In genomic region chr22:28943501-28943879, GRCh38 we compare ENCODE assay signal across 16 cellular contexts.
DNase-seq lines count a peak whose midpoint lies in the region; ATAC-seq, FAIRE-seq and TF ChIP-seq lines count a peak whose summit lies in the region.
"Had no signal": no experiment of that assay in that cellular context is flagged by ENCODE, and none has a peak within 500 bp of the region (broad histone marks: within the 10 kb centered on the region; RNA-seq: fewer than 3 reads in every experiment).

No MANE protein-coding gene starts in this region.

- TF ChIP-seq CTCF in WERI-Rb-1 (IDR thresholded peaks at IDR 0.05; ENCODE audit: low read depth, low read length): no peak
- no peak for TF ChIP-seq CTCF in gastroesophageal sphincter (IDR thresholded peaks at IDR 0.05)

- peaks cover 0 to 66% (median 23%) of the 10 kb centered on the region in 11 experiments; a peak in 14 of 22 replicates for H4K20me1 ChIP-seq in BLaER1 treated with 17β-estradiol and CSF1 and Interleukin-3, amounts not matched to agents 10 nM and 100 nM

- H3K4me2 ChIP-seq in BLaER1 treated with 17β-estradiol and CSF1 and Interleukin-3, amounts not matched to agents 10 nM and 100 nM: peak overlapping the region; percentile 12 to 72 (median 52); a peak in 19 of 22 replicates

- H3K27ac ChIP-seq in BLaER1 treated with 17β-estradiol and CSF1 and Interleukin-3, amounts not matched to agents 10 nM and 100 nM: peak overlapping the region in 2 of 11 experiments; percentile 26 to 34; a peak in 1 of 22 replicates
- H3K27ac ChIP-seq in WERI-Rb-1: peak overlapping the region; percentile 68
- peak overlapping the region; percentile 57 for H3K27ac ChIP-seq in mesodermal cell (ENCODE audit: low read depth, low read length, severe bottlenecking)
- no peak overlapping the region for H3K27ac ChIP-seq in gastroesophageal sphincter
- H3K27ac ChIP-seq: ascending aorta, prostate gland, suprapubic skin had no signal

- no CpG with 5 or more reads among the region's 2 CpGs for WGBS in mesodermal cell (ENCODE audit: insufficient coverage in 2 of 2), 2 experiments
- WGBS in gastroesophageal sphincter (ENCODE audit: low coverage in 1 of 2), 2 donors: 75 to 89% methylated on average over 2 of the region's 2 CpGs

- no peaks in the 10 kb centered on the region for H3K27me3 ChIP-seq in BLaER1 treated with 17β-estradiol and CSF1 and Interleukin-3, amounts not matched to agents 10 nM and 100 nM
- H3K27me3 ChIP-seq in WERI-Rb-1 (ENCODE audit: insufficient read depth, low read depth, severe bottlenecking) (no peaks in the 10 kb centered on the region), gastroesophageal sphincter (no peaks in the 10 kb centered on the region)
- H3K27me3 ChIP-seq: ascending aorta, suprapubic skin had no signal

- H3K4me3 ChIP-seq in BLaER1 treated with 17β-estradiol and CSF1 and Interleukin-3, amounts not matched to agents 10 nM and 100 nM: no peak overlapping the region
- H3K4me3 ChIP-seq in WERI-Rb-1 (ENCODE audit: low read depth, low read length) (peak overlapping the region; percentile 29), mesodermal cell (ENCODE audit: extremely low read depth, insufficient read depth, low read length, poor library complexity, severe bottlenecking) (no peak overlapping the region), gastroesophageal sphincter (no peak overlapping the region)
- H3K4me3 ChIP-seq: ascending aorta, mucosa of descending colon, prostate gland, suprapubic skin had no signal

- peaks cover 8 to 15% (median 12%) of the 10 kb centered on the region in 10 experiments; a peak in 18 of 20 replicates for H3K4me1 ChIP-seq in BLaER1 treated with 17β-estradiol and CSF1 and Interleukin-3, amounts not matched to agents 10 nM and 100 nM
- H3K4me1 ChIP-seq in mesodermal cell (ENCODE audit: control insufficient read depth, insufficient read depth, low read length, poor library complexity, severe bottlenecking) (peaks cover 16% of the 10 kb centered on the region), gastroesophageal sphincter (peaks cover 0 to 42% (median 5%) of the 10 kb centered on the region in 3 donors)
- H3K4me1 ChIP-seq: suprapubic skin had no signal

- peaks cover 6 to 20% (median 9%) of the 10 kb centered on the region in 11 experiments; a peak in 13 of 22 replicates for H3K36me3 ChIP-seq in BLaER1 treated with 17β-estradiol and CSF1 and Interleukin-3, amounts not matched to agents 10 nM and 100 nM
- H3K36me3 ChIP-seq in WERI-Rb-1 (no peaks in the 10 kb centered on the region), mesodermal cell (ENCODE audit: control insufficient read depth, insufficient read depth, low read length) (no peaks in the 10 kb centered on the region), gastroesophageal sphincter (no peaks in the 10 kb centered on the region)
- H3K36me3 ChIP-seq: ascending aorta, prostate gland, suprapubic skin had no signal

- FAIRE-seq in GM12892 (lab: Jason Lieb, UNC): no peak

- TF ChIP-seq POLR2A in gastroesophageal sphincter (IDR thresholded peaks at IDR 0.05) (no peak), GM12892 (IDR thresholded peaks at IDR 0.05; ENCODE audit: low read depth, low read length) (no peak)

- H3K9me3 ChIP-seq in BLaER1 treated with 17β-estradiol and CSF1 and Interleukin-3, amounts not matched to agents 10 nM and 100 nM (replicated peaks in 1 of 11): peaks cover 31 to 36% (median 34%) of the 10 kb centered on the region in 11 experiments
- H3K9me3 ChIP-seq in WERI-Rb-1 (ENCODE audit: severe bottlenecking) (peaks cover 6% of the 10 kb centered on the region), mesodermal cell (ENCODE audit: control insufficient read depth, low read length) (peaks cover 11% of the 10 kb centered on the region), gastroesophageal sphincter (peaks cover 0 to 9% (median 0%) of the 10 kb centered on the region in 3 donors)
- H3K9me3 ChIP-seq: mucosa of descending colon, prostate gland had no signal

- H3K9ac ChIP-seq in BLaER1 treated with 17β-estradiol and CSF1 and Interleukin-3, amounts not matched to agents 10 nM and 100 nM: peak overlapping the region in 1 of 11 experiments; percentile 15; a peak in 1 of 22 replicates

- ATAC-seq in HG03571 (IDR thresholded peaks at IDR 0.05; ENCODE audit: unreplicated experiment) (no peak), gastroesophageal sphincter (no peak)
- ATAC-seq: mucosa of descending colon had no signal

- no peak for TF ChIP-seq EP300 in gastroesophageal sphincter (IDR thresholded peaks at IDR 0.05)

- DNase-seq in MV-4-11 (lab: John Stamatoyannopoulos, UW) (peak; percentile 80), WERI-Rb-1 (no peak), GM19238 (ENCODE audit: insufficient read length, low spot score) (no peak), GM12892 (ENCODE audit: insufficient read length) (no peak)
- DNase-seq: activated CD4-positive, alpha-beta memory T cell treated with anti-CD3 and anti-CD28 coated beads, Interleukin-2, amount 10 ng/mL, durations not matched to agents 7 days and 5 days; DMS79 treated with DMSO at 0.1 percent for 48 hours; NCI-H510A; stimulated activated CD4-positive, alpha-beta T cell treated with anti-CD3 and anti-CD28 coated beads, Interleukin-15, amount 100 ng/mL, for 24 hours had no signal

Comparison
In these comparisons a context has a peak if more than half of its experiments do, and no peak if none do; other contexts are left out.
1. H3K27ac ChIP-seq: peak in WERI-Rb-1 (single experiment) and mesodermal cell (single experiment); none in gastroesophageal sphincter (0 of 4).